ENCODE assay signal across 19 cellular contexts in genomic region chr6:62039602-62040001, GRCh38.
"Had no signal": no experiment of that assay in that cellular context is flagged by ENCODE, and none has a peak within 500 bp of the region (broad histone marks: within the 10 kb centered on the region; RNA-seq: fewer than 3 reads in every experiment).

No MANE protein-coding gene starts in this region.

- DNase-seq: activated CD4-positive, alpha-beta memory T cell treated with anti-CD3 and anti-CD28 coated beads, Interleukin-2, amount 10 ng/mL, durations not matched to agents 7 days and 5 days; activated CD4-positive, alpha-beta T cell treated with anti-CD3 and anti-CD28 coated beads for 4 hours; activated CD8-positive, alpha-beta memory T cell treated with anti-CD3 and anti-CD28 coated beads, Interleukin-2, amount 10 ng/mL, durations not matched to agents 7 days and 5 days; activated naive CD4-positive, alpha-beta T cell; activated naive CD8-positive, alpha-beta T cell treated with anti-CD3 and anti-CD28 coated beads, Interleukin-2, amount 10 ng/mL, durations not matched to agents 7 days and 5 days; amygdala; caudate nucleus; dorsolateral prefrontal cortex; left ventricle myocardium superior; mesendoderm; naive thymus-derived CD8-positive, alpha-beta T cell; psoas muscle; right cardiac atrium; transverse colon; uterus had no signal

- H3K36me3 Mint-ChIP-seq: activated CD8-positive, alpha-beta memory T cell treated with anti-CD3 and anti-CD28 coated beads, Interleukin-2, amount 10 ng/mL, durations not matched to agents 7 days and 5 days; activated naive CD8-positive, alpha-beta T cell treated with anti-CD3 and anti-CD28 coated beads, Interleukin-2, amount 10 ng/mL, durations not matched to agents 7 days and 5 days; naive thymus-derived CD8-positive, alpha-beta T cell had no signal

- H3K27ac Mint-ChIP-seq: activated CD4-positive, alpha-beta memory T cell treated with anti-CD3 and anti-CD28 coated beads, Interleukin-2, amount 10 ng/mL, durations not matched to agents 7 days and 5 days; activated CD8-positive, alpha-beta memory T cell treated with anti-CD3 and anti-CD28 coated beads, Interleukin-2, amount 10 ng/mL, durations not matched to agents 7 days and 5 days; activated naive CD8-positive, alpha-beta T cell treated with anti-CD3 and anti-CD28 coated beads, Interleukin-2, amount 10 ng/mL, durations not matched to agents 7 days and 5 days; activated T-helper 17 cell treated with anti-CD3 and anti-CD28 coated beads, Interleukin-2, amount 50 U/mL, for 72 hours; naive thymus-derived CD8-positive, alpha-beta T cell; stimulated activated naive CD8-positive, alpha-beta T cell treated with anti-CD3 and anti-CD28 coated beads, Interleukin-15, Interleukin-2, amounts not matched to agents 100 ng/mL and 50 ng/mL, for 24 hours; WTC11 had no signal

- H3K4me1 Mint-ChIP-seq: activated CD4-positive, alpha-beta memory T cell treated with anti-CD3 and anti-CD28 coated beads, Interleukin-2, amount 10 ng/mL, durations not matched to agents 7 days and 5 days; activated CD8-positive, alpha-beta memory T cell treated with anti-CD3 and anti-CD28 coated beads, Interleukin-2, amount 10 ng/mL, durations not matched to agents 7 days and 5 days; activated naive CD8-positive, alpha-beta T cell treated with anti-CD3 and anti-CD28 coated beads, Interleukin-2, amount 10 ng/mL, durations not matched to agents 7 days and 5 days; activated T-helper 17 cell treated with anti-CD3 and anti-CD28 coated beads, Interleukin-2, amount 50 U/mL, for 72 hours had no signal

- H3K4me3 ChIP-seq: psoas muscle, transverse colon, uterus had no signal

- H3K4me3 Mint-ChIP-seq: activated CD4-positive, alpha-beta memory T cell treated with anti-CD3 and anti-CD28 coated beads, Interleukin-2, amount 10 ng/mL, durations not matched to agents 7 days and 5 days; activated CD8-positive, alpha-beta memory T cell treated with anti-CD3 and anti-CD28 coated beads, Interleukin-2, amount 10 ng/mL, durations not matched to agents 7 days and 5 days; activated naive CD8-positive, alpha-beta T cell treated with anti-CD3 and anti-CD28 coated beads, Interleukin-2, amount 10 ng/mL, durations not matched to agents 7 days and 5 days; activated T-helper 17 cell treated with anti-CD3 and anti-CD28 coated beads, Interleukin-2, amount 50 U/mL, for 72 hours; naive thymus-derived CD8-positive, alpha-beta T cell; stimulated activated naive CD8-positive, alpha-beta T cell treated with anti-CD3 and anti-CD28 coated beads, Interleukin-15, Interleukin-2, amounts not matched to agents 100 ng/mL and 50 ng/mL, for 24 hours; WTC11 had no signal

- H3K36me3 ChIP-seq: transverse colon, uterus had no signal

- FAIRE-seq: colon had no signal

- H3K27ac ChIP-seq: dorsolateral prefrontal cortex, psoas muscle, transverse colon, uterus had no signal

- ATAC-seq: activated CD8-positive, alpha-beta memory T cell treated with anti-CD3 and anti-CD28 coated beads, Interleukin-2, amount 10 ng/mL, durations not matched to agents 7 days and 5 days; activated T-helper 17 cell treated with anti-CD3 and anti-CD28 coated beads, Interleukin-2, amount 50 U/mL, for 72 hours; left ventricle myocardium superior; naive thymus-derived CD8-positive, alpha-beta T cell; psoas muscle; right cardiac atrium; WTC11 had no signal

- H3K27me3 ChIP-seq: dorsolateral prefrontal cortex, transverse colon, uterus had no signal

- H3K9me3 ChIP-seq: psoas muscle, transverse colon, uterus had no signal

- H3K27me3 Mint-ChIP-seq: activated CD4-positive, alpha-beta memory T cell treated with anti-CD3 and anti-CD28 coated beads, Interleukin-2, amount 10 ng/mL, durations not matched to agents 7 days and 5 days; activated CD8-positive, alpha-beta memory T cell treated with anti-CD3 and anti-CD28 coated beads, Interleukin-2, amount 10 ng/mL, durations not matched to agents 7 days and 5 days; activated naive CD8-positive, alpha-beta T cell treated with anti-CD3 and anti-CD28 coated beads, Interleukin-2, amount 10 ng/mL, durations not matched to agents 7 days and 5 days; activated T-helper 17 cell treated with anti-CD3 and anti-CD28 coated beads, Interleukin-2, amount 50 U/mL, for 72 hours; naive thymus-derived CD8-positive, alpha-beta T cell; stimulated activated naive CD8-positive, alpha-beta T cell treated with anti-CD3 and anti-CD28 coated beads, Interleukin-15, Interleukin-2, amounts not matched to agents 100 ng/mL and 50 ng/mL, for 24 hours had no signal

- H3K4me1 ChIP-seq: psoas muscle, transverse colon, uterus had no signal
